40 cellular contexts compared by ENCODE assay signal in genomic region chr2:181698230-181698629, GRCh38. TPM values are rescaled to one million over a fixed set of nuclear protein-coding genes. Genes with fewer than 3 reads are reported as not detected.
"Had no signal": no experiment of that assay in that cellular context is flagged by ENCODE, and none has a peak within 500 bp of the region (broad histone marks: within the 10 kb centered on the region; RNA-seq: fewer than 3 reads in every experiment).

No MANE protein-coding gene starts in this region.

- H3K27me3 Mint-ChIP-seq: dendritic cell treated with granulocyte-macrophage colony-stimulating factor and Interleukin-4, amounts not matched to agents 40 ng/mL and 50 ng/mL, for 4 days had no signal

- H3K9ac ChIP-seq: parathyroid adenoma had no signal

- H3K9me3 Mint-ChIP-seq: memory B cell; natural killer cell treated with Interleukin-12 subunit alpha and Interleukin-12 subunit beta and Interleukin-15 and Interleukin-18, amount 100 ng/mL, for 72 hours had no signal

- H3K4me1 ChIP-seq: colonic mucosa, esophagus muscularis mucosa, foreskin keratinocyte, gastroesophageal sphincter, parathyroid adenoma, right lobe of liver, stomach, thyroid gland had no signal

- ATAC-seq: foreskin keratinocyte; gastroesophageal sphincter; heart left ventricle; left colon; mucosa of descending colon; natural killer cell treated with Interleukin-12 subunit alpha and Interleukin-12 subunit beta and Interleukin-15 and Interleukin-18, amount 100 ng/mL, for 72 hours had no signal

- H3K36me3 Mint-ChIP-seq: mesothelial cell of epicardium had no signal

- DNase-seq: colonic mucosa; effector CD8-positive, alpha-beta T cell; foreskin keratinocyte; heart left ventricle; hippocampal formation; immature natural killer cell; islet precursor cell; kidney glomerular epithelial cell; left colon; mucosa of descending colon; naive B cell; right lobe of liver; stimulated activated CD4-positive, alpha-beta T cell treated with anti-CD3 and anti-CD28 coated beads, Interleukin-12 subunit alpha, Interleukin-12 subunit beta, amount 100 ng/mL, for 4 hours; stimulated activated CD4-positive, alpha-beta T cell treated with anti-CD3 and anti-CD28 coated beads, Interleukin-1b, Interleukin-23, amount 100 ng/mL, for 48 hours; stimulated activated CD4-positive, alpha-beta T cell treated with anti-CD3 and anti-CD28 coated beads, Interleukin-4, amount 100 ng/mL, for 1 hour; stimulated activated CD8-positive, alpha-beta memory T cell treated with anti-CD3 and anti-CD28 coated beads, Interleukin-4, amount 100 ng/mL, for 48 hours; stimulated activated naive CD4-positive, alpha-beta T cell treated with Interleukin-2 at 50 U/mL for 16 hours; stomach; thyroid gland; trophoblast cell had no signal

- H3K79me2 ChIP-seq: parathyroid adenoma had no signal

- H3K4me3 Mint-ChIP-seq: dendritic cell treated with granulocyte-macrophage colony-stimulating factor and Interleukin-4, amounts not matched to agents 40 ng/mL and 50 ng/mL, for 4 days; immature natural killer cell; memory B cell; mesothelial cell of epicardium; naive B cell; natural killer cell treated with Interleukin-12 subunit alpha and Interleukin-12 subunit beta and Interleukin-15 and Interleukin-18, amount 100 ng/mL, for 72 hours; neural crest cell had no signal

- H3K27ac ChIP-seq: colonic mucosa, esophagus muscularis mucosa, foreskin keratinocyte, gastroesophageal sphincter, heart left ventricle, parathyroid adenoma, right lobe of liver, stomach, thyroid gland had no signal

- H2AFZ ChIP-seq: parathyroid adenoma had no signal

- H3K4me2 ChIP-seq: smooth muscle cell had no signal

- H3K4me1 Mint-ChIP-seq: immature natural killer cell, mesothelial cell of epicardium, neural crest cell had no signal

- FAIRE-seq: endothelial cell of umbilical vein had no signal

- H3K4me3 ChIP-seq: colonic mucosa, esophagus muscularis mucosa, gastroesophageal sphincter, heart left ventricle, lung, mucosa of descending colon, right lobe of liver, smooth muscle cell, stomach, thyroid gland had no signal

- H3K27me3 ChIP-seq: colonic mucosa, esophagus muscularis mucosa, gastroesophageal sphincter, neutrophil, right lobe of liver, thyroid gland had no signal

- H3K27ac Mint-ChIP-seq: dendritic cell treated with granulocyte-macrophage colony-stimulating factor and Interleukin-4, amounts not matched to agents 40 ng/mL and 50 ng/mL, for 4 days; immature natural killer cell; memory B cell; mesothelial cell of epicardium; naive B cell; natural killer cell treated with Interleukin-12 subunit alpha and Interleukin-12 subunit beta and Interleukin-15 and Interleukin-18, amount 100 ng/mL, for 72 hours; progenitor cell of endocrine pancreas had no signal

- H3K9me3 ChIP-seq: colonic mucosa, esophagus muscularis mucosa, gastroesophageal sphincter, mucosa of descending colon, neutrophil, right lobe of liver, thyroid gland had no signal

- H3K36me3 ChIP-seq: colonic mucosa, esophagus muscularis mucosa, gastroesophageal sphincter, heart left ventricle, neutrophil, right lobe of liver, stomach, thyroid gland had no signal

RNA-seq across cellular contexts. Expression of gene NEUROD1, which starts 17.9 kb away (rescaled TPM):
- total RNA-seq: chondrocyte; endothelial cell of umbilical vein; epithelial cell of proximal tubule; esophagus muscularis mucosa; fibroblast of lung; foreskin keratinocyte; gastroesophageal sphincter; heart left ventricle; liver; mesothelial cell of epicardium; natural killer cell treated with Interleukin-12 subunit alpha and Interleukin-12 subunit beta and Interleukin-15 and Interleukin-18, amount 100 ng/mL, for 72 hours; osteoblast; right lobe of liver; smooth muscle cell; subcutaneous adipose tissue; thyroid gland; urinary bladder had no signal
- polyA plus RNA-seq: endothelial cell of umbilical vein, fibroblast of lung, foreskin keratinocyte, heart left ventricle, immature natural killer cell, liver, lung, smooth muscle cell, urinary bladder had no signal

RNA-seq across cellular contexts. Expression of gene CERKL, which starts 41.3 kb away (rescaled TPM):
- total RNA-seq: chondrocyte; endothelial cell of umbilical vein; foreskin keratinocyte; heart left ventricle; mesothelial cell of epicardium; natural killer cell treated with Interleukin-12 subunit alpha and Interleukin-12 subunit beta and Interleukin-15 and Interleukin-18, amount 100 ng/mL, for 72 hours; osteoblast; smooth muscle cell; subcutaneous adipose tissue; thyroid gland; urinary bladder had no signal
- polyA plus RNA-seq: endothelial cell of umbilical vein, fibroblast of lung, heart left ventricle, urinary bladder had no signal
